Comparison of ENCODE assay signal across 9 cellular contexts in genomic region chr5:113293068-113293571, GRCh38.
DNase-seq lines count a peak whose midpoint lies in the region; ATAC-seq, FAIRE-seq and TF ChIP-seq lines count a peak whose summit lies in the region.
"Had no signal": no experiment of that assay in that cellular context is flagged by ENCODE, and none has a peak within 500 bp of the region (broad histone marks: within the 10 kb centered on the region; RNA-seq: fewer than 3 reads in every experiment).

No MANE protein-coding gene starts in this region.

- FAIRE-seq in keratinocyte (lab: Jason Lieb, UNC), result no peak

- dilution Hi-C loops in keratinocyte (cut with MboI; ENCODE audit: extremely low pct_ligation_motif_present, low sequenced_read_pairs), result no loop called here

- DNase-seq in activated CD4-positive, alpha-beta T cell treated with anti-CD3 and anti-CD28 coated beads for 36 hours, result no peak
- no peak for DNase-seq in activated CD4-positive, alpha-beta T cell treated with anti-CD3 and anti-CD28 coated beads for 1 hour
- no peak for DNase-seq in activated naive CD8-positive, alpha-beta T cell treated with anti-CD3 and anti-CD28 coated beads, Interleukin-2, amount 50 U/mL, for 24 hours
- DNase-seq in keratinocyte (ENCODE audit: low read depth, low spot score) (no peak), tibial artery (no peak), NCI-H2196 treated with DMSO at 0.1 percent for 48 hours (lab: John Stamatoyannopoulos, UW; ENCODE audit: unreplicated experiment) (no peak), cerebellar nuclear complex (lab: John Stamatoyannopoulos, UW) (no peak)
- DNase-seq: DMS79 had no signal

- peaks cover 15% of the 10 kb centered on the region for H3K4me1 Mint-ChIP-seq in activated CD4-positive, alpha-beta T cell treated with anti-CD3 and anti-CD28 coated beads for 36 hours
- peaks cover 19% of the 10 kb centered on the region for H3K4me1 Mint-ChIP-seq in activated naive CD8-positive, alpha-beta T cell treated with anti-CD3 and anti-CD28 coated beads, Interleukin-2, amount 50 U/mL, for 24 hours

- H4K20me1 ChIP-seq in keratinocyte (ENCODE audit: control insufficient read depth, extremely low read depth, insufficient read depth, low read length), result no peaks in the 10 kb centered on the region

- H3K4me3 ChIP-seq in keratinocyte (ENCODE audit: control insufficient read depth in 2 of 3, extremely low read depth in 1 of 3, insufficient read depth in 2 of 3, low read depth in 1 of 3, low read length in 3 of 3) (peak overlapping the region; percentile 46 to 86 (median 63)), tibial artery (peak overlapping the region; percentile 71 to 78)

- peaks cover 37% of the 10 kb centered on the region for H3K27me3 Mint-ChIP-seq in activated CD4-positive, alpha-beta T cell treated with anti-CD3 and anti-CD28 coated beads for 36 hours
- peaks cover 49% of the 10 kb centered on the region for H3K27me3 Mint-ChIP-seq in activated naive CD8-positive, alpha-beta T cell treated with anti-CD3 and anti-CD28 coated beads, Interleukin-2, amount 50 U/mL, for 24 hours

- peak overlapping the region; percentile 85 for H3K27ac ChIP-seq in keratinocyte (ENCODE audit: control insufficient read depth, insufficient read depth, low read length)
- peak overlapping the region in 1 of 2 donors; percentile 74 for H3K27ac ChIP-seq in tibial artery

- no peaks in the 10 kb centered on the region for H3K9me3 ChIP-seq in keratinocyte (ENCODE audit: control insufficient read depth, low read depth, low read length)
- no peaks in the 10 kb centered on the region for H3K9me3 ChIP-seq in tibial artery

- H3K9me3 Mint-ChIP-seq in activated CD4-positive, alpha-beta T cell treated with anti-CD3 and anti-CD28 coated beads for 36 hours (ENCODE audit: low read depth), result no peaks in the 10 kb centered on the region
- H3K9me3 Mint-ChIP-seq in activated naive CD8-positive, alpha-beta T cell treated with anti-CD3 and anti-CD28 coated beads, Interleukin-2, amount 50 U/mL, for 24 hours, result no peaks in the 10 kb centered on the region

- no peaks in the 10 kb centered on the region for H3K9me1 ChIP-seq in keratinocyte (ENCODE audit: control insufficient read depth, extremely low read depth, insufficient read depth, low read length)

- intact Hi-C loops in activated CD4-positive, alpha-beta T cell treated with anti-CD3 and anti-CD28 coated beads for 36 hours (cut with DNase I, micrococcal nuclease), result no loop called here
- intact Hi-C loops in tibial artery (cut with DNase I; ENCODE audit: low total_unique reads), result no loop called here

- no peak overlapping the region for H3K27ac Mint-ChIP-seq in activated CD4-positive, alpha-beta T cell treated with anti-CD3 and anti-CD28 coated beads for 36 hours
- H3K27ac Mint-ChIP-seq in activated naive CD8-positive, alpha-beta T cell treated with anti-CD3 and anti-CD28 coated beads, Interleukin-2, amount 50 U/mL, for 24 hours, result peak overlapping the region; percentile 69

- peak overlapping the region; percentile 85 for H3K4me2 ChIP-seq in keratinocyte (ENCODE audit: control insufficient read depth, extremely low read depth, insufficient read depth, low read depth, low read length)

- H3K36me3 ChIP-seq in keratinocyte (ENCODE audit: control insufficient read depth in 2 of 2, extremely low read depth in 1 of 2, insufficient read depth in 2 of 2, low read length in 2 of 2) (no peaks in the 10 kb centered on the region), tibial artery (no peaks in the 10 kb centered on the region)

- H3K4me3 Mint-ChIP-seq in activated CD4-positive, alpha-beta T cell treated with anti-CD3 and anti-CD28 coated beads for 36 hours, result peak overlapping the region; percentile 78
- H3K4me3 Mint-ChIP-seq in activated naive CD8-positive, alpha-beta T cell treated with anti-CD3 and anti-CD28 coated beads, Interleukin-2, amount 50 U/mL, for 24 hours, result peak overlapping the region; percentile 85

- H3K4me1 ChIP-seq in keratinocyte (ENCODE audit: control insufficient read depth, extremely low read depth, insufficient read depth, low read length), result peaks cover 22% of the 10 kb centered on the region
- H3K4me1 ChIP-seq in tibial artery, result peaks cover 0 to 13% (median 6%) of the 10 kb centered on the region in 4 donors

- no peaks in the 10 kb centered on the region for H3K36me3 Mint-ChIP-seq in activated CD4-positive, alpha-beta T cell treated with anti-CD3 and anti-CD28 coated beads for 36 hours (ENCODE audit: low read depth)
- no peaks in the 10 kb centered on the region for H3K36me3 Mint-ChIP-seq in activated naive CD8-positive, alpha-beta T cell treated with anti-CD3 and anti-CD28 coated beads, Interleukin-2, amount 50 U/mL, for 24 hours (ENCODE audit: low read depth)

- ATAC-seq in activated CD4-positive, alpha-beta T cell treated with anti-CD3 and anti-CD28 coated beads for 36 hours, result no peak
- no peak for ATAC-seq in activated naive CD8-positive, alpha-beta T cell treated with anti-CD3 and anti-CD28 coated beads, Interleukin-2, amount 50 U/mL, for 24 hours
- ATAC-seq in GM19351 (IDR thresholded peaks at IDR 0.05; ENCODE audit: unreplicated experiment), result no peak

- peaks cover 60% of the 10 kb centered on the region for H3K79me2 ChIP-seq in keratinocyte (ENCODE audit: control insufficient read depth, insufficient read depth, low read length)

- CTCF ChIA-PET in activated CD4-positive, alpha-beta T cell treated with anti-CD3 and anti-CD28 coated beads for 36 hours (lab: Charles Lee), result interaction anchor here (0.6 to 2.8 kb wide), 4 partner anchors 13 to 297 kb away, joined by 3 to 15 read pairs (median 4); no protein-coding TSS in a partner anchor

- TF ChIP-seq CTCF in keratinocyte (optimal IDR thresholded peaks at IDR 0.05 in 1 of 3, IDR thresholded peaks at IDR 0.05 in 1 of 3, conservative IDR thresholded peaks at IDR 0.05 in 1 of 3; ENCODE audit: extremely low read depth in 1 of 3, insufficient read depth in 2 of 3, low read length in 3 of 3) (no peak), tibial artery (IDR thresholded peaks at IDR 0.05) (no peak)

- H2AFZ ChIP-seq in keratinocyte (ENCODE audit: control insufficient read depth, low read length), result no peak overlapping the region

- POLR2A ChIA-PET in activated CD4-positive, alpha-beta T cell treated with anti-CD3 and anti-CD28 coated beads for 36 hours (lab: Charles Lee), result no interaction called here

- peak overlapping the region; percentile 90 for H3K9ac ChIP-seq in keratinocyte (ENCODE audit: control insufficient read depth, extremely low read depth, insufficient read depth, low read length)

- H3K27me3 ChIP-seq in keratinocyte (ENCODE audit: control insufficient read depth, extremely low read depth, insufficient read depth, low read length), result no peaks in the 10 kb centered on the region
- H3K27me3 ChIP-seq in tibial artery, result no peaks in the 10 kb centered on the region
